Comparison of ENCODE assay signal across 1 cellular context in the genomic region with DNA sequence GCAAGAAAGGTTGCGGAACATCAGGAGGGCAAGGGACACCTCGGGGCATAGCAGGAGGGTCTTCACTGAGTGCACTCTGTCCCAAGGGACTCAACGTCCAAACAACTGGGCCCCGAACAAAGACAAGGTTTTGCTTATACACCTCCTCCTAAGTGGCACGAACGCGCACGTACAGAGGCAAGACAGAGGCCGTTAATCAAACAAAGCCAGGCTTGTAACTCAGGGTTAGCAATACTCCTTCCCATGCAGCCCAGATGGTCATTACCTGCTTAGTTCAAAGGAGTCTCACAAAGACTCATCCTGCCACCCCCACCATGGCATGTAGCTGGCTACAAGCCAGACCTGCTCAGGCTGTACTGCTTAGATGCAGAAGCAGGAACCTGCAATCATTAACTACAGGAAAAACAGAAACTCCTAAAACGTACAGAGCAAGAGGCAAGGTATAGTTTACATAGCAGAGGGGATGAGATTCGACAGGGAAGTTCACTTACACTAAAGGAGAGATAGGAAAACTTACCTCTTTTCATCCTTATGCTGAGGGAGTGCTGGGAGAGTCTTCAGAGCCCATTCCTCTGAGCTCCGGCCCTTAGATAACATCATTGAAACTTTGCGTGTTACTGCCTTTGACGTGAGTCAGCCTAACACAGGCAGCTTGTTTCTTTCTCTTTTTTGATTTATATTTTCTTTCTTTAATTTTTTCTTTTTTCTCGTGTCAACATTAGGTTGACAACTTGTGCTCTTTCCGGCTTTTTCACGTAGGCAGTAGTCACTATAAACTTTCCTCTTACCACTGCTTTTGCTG.
TF ChIP-seq lines count a peak whose summit lies in the region.

No MANE protein-coding gene starts in this region.

TF ChIP-seq in HepG2, 621 proteins besides CTCF, POLR2A, EP300 and RAD21 (continued from another document and continues in another):
- TF ChIP-seq, protein P1, sequence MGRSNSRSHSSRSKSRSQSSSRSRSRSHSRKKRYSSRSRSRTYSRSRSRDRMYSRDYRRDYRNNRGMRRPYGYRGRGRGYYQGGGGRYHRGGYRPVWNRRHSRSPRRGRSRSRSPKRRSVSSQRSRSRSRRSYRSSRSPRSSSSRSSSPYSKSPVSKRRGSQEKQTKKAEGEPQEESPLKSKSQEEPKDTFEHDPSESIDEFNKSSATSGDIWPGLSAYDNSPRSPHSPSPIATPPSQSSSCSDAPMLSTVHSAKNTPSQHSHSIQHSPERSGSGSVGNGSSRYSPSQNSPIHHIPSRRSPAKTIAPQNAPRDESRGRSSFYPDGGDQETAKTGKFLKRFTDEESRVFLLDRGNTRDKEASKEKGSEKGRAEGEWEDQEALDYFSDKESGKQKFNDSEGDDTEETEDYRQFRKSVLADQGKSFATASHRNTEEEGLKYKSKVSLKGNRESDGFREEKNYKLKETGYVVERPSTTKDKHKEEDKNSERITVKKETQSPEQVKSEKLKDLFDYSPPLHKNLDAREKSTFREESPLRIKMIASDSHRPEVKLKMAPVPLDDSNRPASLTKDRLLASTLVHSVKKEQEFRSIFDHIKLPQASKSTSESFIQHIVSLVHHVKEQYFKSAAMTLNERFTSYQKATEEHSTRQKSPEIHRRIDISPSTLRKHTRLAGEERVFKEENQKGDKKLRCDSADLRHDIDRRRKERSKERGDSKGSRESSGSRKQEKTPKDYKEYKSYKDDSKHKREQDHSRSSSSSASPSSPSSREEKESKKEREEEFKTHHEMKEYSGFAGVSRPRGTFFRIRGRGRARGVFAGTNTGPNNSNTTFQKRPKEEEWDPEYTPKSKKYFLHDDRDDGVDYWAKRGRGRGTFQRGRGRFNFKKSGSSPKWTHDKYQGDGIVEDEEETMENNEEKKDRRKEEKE (IDR thresholded peaks at IDR 0.05): no peak
- TF ChIP-seq, protein P2, sequence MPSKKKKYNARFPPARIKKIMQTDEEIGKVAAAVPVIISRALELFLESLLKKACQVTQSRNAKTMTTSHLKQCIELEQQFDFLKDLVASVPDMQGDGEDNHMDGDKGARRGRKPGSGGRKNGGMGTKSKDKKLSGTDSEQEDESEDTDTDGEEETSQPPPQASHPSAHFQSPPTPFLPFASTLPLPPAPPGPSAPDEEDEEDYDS (CRISPR knock-in tag; IDR thresholded peaks at IDR 0.05): peak; percentile 92
- no peak for TF ChIP-seq ZNF570 (CRISPR knock-in tag; IDR thresholded peaks at IDR 0.05; ENCODE audit: borderline replicate concordance)
- no peak for TF ChIP-seq HOXA9 (CRISPR knock-in tag; IDR thresholded peaks at IDR 0.05; ENCODE audit: borderline replicate concordance)
- TF ChIP-seq, protein P3, sequence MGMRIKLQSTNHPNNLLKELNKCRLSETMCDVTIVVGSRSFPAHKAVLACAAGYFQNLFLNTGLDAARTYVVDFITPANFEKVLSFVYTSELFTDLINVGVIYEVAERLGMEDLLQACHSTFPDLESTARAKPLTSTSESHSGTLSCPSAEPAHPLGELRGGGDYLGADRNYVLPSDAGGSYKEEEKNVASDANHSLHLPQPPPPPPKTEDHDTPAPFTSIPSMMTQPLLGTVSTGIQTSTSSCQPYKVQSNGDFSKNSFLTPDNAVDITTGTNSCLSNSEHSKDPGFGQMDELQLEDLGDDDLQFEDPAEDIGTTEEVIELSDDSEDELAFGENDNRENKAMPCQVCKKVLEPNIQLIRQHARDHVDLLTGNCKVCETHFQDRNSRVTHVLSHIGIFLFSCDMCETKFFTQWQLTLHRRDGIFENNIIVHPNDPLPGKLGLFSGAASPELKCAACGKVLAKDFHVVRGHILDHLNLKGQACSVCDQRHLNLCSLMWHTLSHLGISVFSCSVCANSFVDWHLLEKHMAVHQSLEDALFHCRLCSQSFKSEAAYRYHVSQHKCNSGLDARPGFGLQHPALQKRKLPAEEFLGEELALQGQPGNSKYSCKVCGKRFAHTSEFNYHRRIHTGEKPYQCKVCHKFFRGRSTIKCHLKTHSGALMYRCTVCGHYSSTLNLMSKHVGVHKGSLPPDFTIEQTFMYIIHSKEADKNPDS (CRISPR knock-in tag; IDR thresholded peaks at IDR 0.05): no peak
- TF ChIP-seq, protein P4, sequence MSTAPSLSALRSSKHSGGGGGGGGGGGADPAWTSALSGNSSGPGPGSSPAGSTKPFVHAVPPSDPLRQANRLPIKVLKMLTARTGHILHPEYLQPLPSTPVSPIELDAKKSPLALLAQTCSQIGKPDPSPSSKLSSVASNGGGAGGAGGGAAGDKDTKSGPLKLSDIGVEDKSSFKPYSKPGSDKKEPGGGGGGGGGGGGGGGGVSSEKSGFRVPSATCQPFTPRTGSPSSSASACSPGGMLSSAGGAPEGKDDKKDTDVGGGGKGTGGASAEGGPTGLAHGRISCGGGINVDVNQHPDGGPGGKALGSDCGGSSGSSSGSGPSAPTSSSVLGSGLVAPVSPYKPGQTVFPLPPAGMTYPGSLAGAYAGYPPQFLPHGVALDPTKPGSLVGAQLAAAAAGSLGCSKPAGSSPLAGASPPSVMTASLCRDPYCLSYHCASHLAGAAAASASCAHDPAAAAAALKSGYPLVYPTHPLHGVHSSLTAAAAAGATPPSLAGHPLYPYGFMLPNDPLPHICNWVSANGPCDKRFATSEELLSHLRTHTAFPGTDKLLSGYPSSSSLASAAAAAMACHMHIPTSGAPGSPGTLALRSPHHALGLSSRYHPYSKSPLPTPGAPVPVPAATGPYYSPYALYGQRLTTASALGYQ (CRISPR knock-in tag; IDR thresholded peaks at IDR 0.05): no peak; the same call in 1 of the 2 replicates
- peak; percentile 77 for TF ChIP-seq LCORL (IDR thresholded peaks at IDR 0.05)
- peak; percentile 43; the same call in 1 of the 2 replicates for TF ChIP-seq LCORL (CRISPR knock-in tag; IDR thresholded peaks at IDR 0.05)
- 0 out of 2 replicates have a peak, but pooled peaks have one; percentile 33 for TF ChIP-seq CBFB (CRISPR knock-in tag; IDR thresholded peaks at IDR 0.05)
- peak; percentile 96 for TF ChIP-seq TEAD3 (CRISPR knock-in tag; optimal IDR thresholded peaks at IDR 0.05; ENCODE audit: borderline replicate concordance)
- no peak for TF ChIP-seq KDM3A (CRISPR knock-in tag; IDR thresholded peaks at IDR 0.05; ENCODE audit: low read depth)
- TF ChIP-seq DR1 (CRISPR knock-in tag; IDR thresholded peaks at IDR 0.05): no peak
- no peak for TF ChIP-seq ZNF619 (CRISPR knock-in tag; IDR thresholded peaks at IDR 0.05)
- no peak for TF ChIP-seq ZNF7 (CRISPR knock-in tag; IDR thresholded peaks at IDR 0.05)
- no peak for TF ChIP-seq EEA1 (CRISPR knock-in tag; IDR thresholded peaks at IDR 0.05; ENCODE audit: borderline replicate concordance)
- no peak for TF ChIP-seq FOXK1 (CRISPR knock-in tag; IDR thresholded peaks at IDR 0.05; ENCODE audit: borderline replicate concordance, low read depth)
- TF ChIP-seq HOXA7 (CRISPR knock-in tag; IDR thresholded peaks at IDR 0.05): no peak
- no peak for TF ChIP-seq TEAD2 (CRISPR knock-in tag; IDR thresholded peaks at IDR 0.05)
- peak; percentile 19 for TF ChIP-seq ZEB1 (IDR thresholded peaks at IDR 0.05; ENCODE audit: insufficient replicate concordance, low read depth)
- TF ChIP-seq MBD4 (IDR thresholded peaks at IDR 0.05; ENCODE audit: borderline replicate concordance, low read length): no peak
- TF ChIP-seq ZNF224 (CRISPR knock-in tag; IDR thresholded peaks at IDR 0.05): no peak
- TF ChIP-seq SMYD3 (CRISPR knock-in tag; IDR thresholded peaks at IDR 0.05): no peak
- TF ChIP-seq, protein P5, sequence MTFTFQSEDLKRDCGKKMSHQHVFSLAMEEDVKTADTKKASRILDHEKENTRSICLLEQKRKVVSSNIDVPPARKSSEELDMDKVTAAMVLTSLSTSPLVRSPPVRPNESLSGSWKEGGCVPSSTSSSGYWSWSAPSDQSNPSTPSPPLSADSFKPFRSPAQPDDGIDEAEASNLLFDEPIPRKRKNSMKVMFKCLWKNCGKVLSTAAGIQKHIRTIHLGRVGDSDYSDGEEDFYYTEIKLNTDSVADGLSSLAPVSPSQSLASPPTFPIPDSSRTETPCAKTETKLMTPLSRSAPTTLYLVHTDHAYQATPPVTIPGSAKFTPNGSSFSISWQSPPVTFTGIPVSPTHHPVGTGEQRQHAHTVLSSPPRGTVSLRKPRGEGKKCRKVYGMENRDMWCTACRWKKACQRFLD (CRISPR knock-in tag; IDR thresholded peaks at IDR 0.05; ENCODE audit: borderline replicate concordance): no peak
- TF ChIP-seq, protein P6, sequence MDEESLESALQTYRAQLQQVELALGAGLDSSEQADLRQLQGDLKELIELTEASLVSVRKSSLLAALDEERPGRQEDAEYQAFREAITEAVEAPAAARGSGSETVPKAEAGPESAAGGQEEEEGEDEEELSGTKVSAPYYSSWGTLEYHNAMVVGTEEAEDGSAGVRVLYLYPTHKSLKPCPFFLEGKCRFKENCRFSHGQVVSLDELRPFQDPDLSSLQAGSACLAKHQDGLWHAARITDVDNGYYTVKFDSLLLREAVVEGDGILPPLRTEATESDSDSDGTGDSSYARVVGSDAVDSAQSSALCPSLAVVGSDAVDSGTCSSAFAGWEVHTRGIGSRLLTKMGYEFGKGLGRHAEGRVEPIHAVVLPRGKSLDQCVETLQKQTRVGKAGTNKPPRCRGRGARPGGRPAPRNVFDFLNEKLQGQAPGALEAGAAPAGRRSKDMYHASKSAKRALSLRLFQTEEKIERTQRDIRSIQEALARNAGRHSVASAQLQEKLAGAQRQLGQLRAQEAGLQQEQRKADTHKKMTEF (CRISPR knock-in tag; IDR thresholded peaks at IDR 0.05): no peak
- TF ChIP-seq ASH2L (IDR thresholded peaks at IDR 0.05; ENCODE audit: insufficient read length, low read depth, low read length): no peak
- TF ChIP-seq U2AF1 (optimal IDR thresholded peaks at IDR 0.05; ENCODE audit: low read depth, low read length): no peak
- TF ChIP-seq MTA1 (CRISPR knock-in tag; IDR thresholded peaks at IDR 0.05; ENCODE audit: borderline replicate concordance): peak; percentile 33; the same call in 1 of the 2 replicates
- TF ChIP-seq, protein P7, sequence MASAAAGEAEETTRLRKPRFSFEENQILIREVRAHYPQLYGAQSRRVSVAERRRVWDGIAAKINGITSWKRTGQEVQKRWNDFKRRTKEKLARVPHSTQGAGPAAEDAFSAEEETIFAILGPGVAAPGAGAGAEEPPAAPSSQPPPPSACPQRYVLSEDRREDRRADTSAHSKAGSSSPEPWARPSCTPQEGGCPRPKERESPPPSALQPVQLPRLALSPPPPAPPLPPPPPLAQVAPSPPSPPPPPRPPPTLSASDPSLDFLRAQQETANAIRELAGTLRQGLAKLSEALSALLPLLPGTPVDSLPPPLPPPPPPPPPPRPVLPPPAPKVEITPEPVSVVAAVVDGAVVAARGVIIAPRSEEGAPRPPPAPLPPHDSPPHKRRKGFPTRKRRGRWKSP (CRISPR knock-in tag; IDR thresholded peaks at IDR 0.05): peak; percentile 50; the same call in 1 of the 2 replicates
- 0 out of 2 replicates have a peak, but pooled peaks have one; percentile 10 for TF ChIP-seq KLF6 (CRISPR knock-in tag; IDR thresholded peaks at IDR 0.05)
- peak; percentile 64; the same call in 1 of the 2 replicates for TF ChIP-seq GFI1 (CRISPR knock-in tag; IDR thresholded peaks at IDR 0.05; ENCODE audit: borderline replicate concordance)
- TF ChIP-seq TBL1XR1 (IDR thresholded peaks at IDR 0.05; ENCODE audit: borderline replicate concordance, low read length, partially characterized antibody): no peak
- no peak for TF ChIP-seq ZNF256 (CRISPR knock-in tag; conservative IDR thresholded peaks at IDR 0.05)
- no peak for TF ChIP-seq ZNF572 (CRISPR knock-in tag; IDR thresholded peaks at IDR 0.05)
- no peak for TF ChIP-seq ZNF672 (CRISPR knock-in tag; IDR thresholded peaks at IDR 0.05)
- TF ChIP-seq GTF3A (CRISPR knock-in tag; conservative IDR thresholded peaks at IDR 0.05): 0 out of 2 replicates have a peak, but pooled peaks have one; percentile 22
- 0 out of 2 replicates have a peak, but pooled peaks have one; percentile 41 for TF ChIP-seq ZC3H4 (CRISPR knock-in tag; IDR thresholded peaks at IDR 0.05; ENCODE audit: borderline replicate concordance)
- 0 out of 2 replicates have a peak, but pooled peaks have one; percentile 20 for TF ChIP-seq ZBTB38 (CRISPR knock-in tag; IDR thresholded peaks at IDR 0.05)
- TF ChIP-seq, protein P8, sequence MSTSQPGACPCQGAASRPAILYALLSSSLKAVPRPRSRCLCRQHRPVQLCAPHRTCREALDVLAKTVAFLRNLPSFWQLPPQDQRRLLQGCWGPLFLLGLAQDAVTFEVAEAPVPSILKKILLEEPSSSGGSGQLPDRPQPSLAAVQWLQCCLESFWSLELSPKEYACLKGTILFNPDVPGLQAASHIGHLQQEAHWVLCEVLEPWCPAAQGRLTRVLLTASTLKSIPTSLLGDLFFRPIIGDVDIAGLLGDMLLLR (CRISPR knock-in tag; IDR thresholded peaks at IDR 0.05): 0 out of 2 replicates have a peak, but pooled peaks have one; percentile 5
- TF ChIP-seq, protein P9, sequence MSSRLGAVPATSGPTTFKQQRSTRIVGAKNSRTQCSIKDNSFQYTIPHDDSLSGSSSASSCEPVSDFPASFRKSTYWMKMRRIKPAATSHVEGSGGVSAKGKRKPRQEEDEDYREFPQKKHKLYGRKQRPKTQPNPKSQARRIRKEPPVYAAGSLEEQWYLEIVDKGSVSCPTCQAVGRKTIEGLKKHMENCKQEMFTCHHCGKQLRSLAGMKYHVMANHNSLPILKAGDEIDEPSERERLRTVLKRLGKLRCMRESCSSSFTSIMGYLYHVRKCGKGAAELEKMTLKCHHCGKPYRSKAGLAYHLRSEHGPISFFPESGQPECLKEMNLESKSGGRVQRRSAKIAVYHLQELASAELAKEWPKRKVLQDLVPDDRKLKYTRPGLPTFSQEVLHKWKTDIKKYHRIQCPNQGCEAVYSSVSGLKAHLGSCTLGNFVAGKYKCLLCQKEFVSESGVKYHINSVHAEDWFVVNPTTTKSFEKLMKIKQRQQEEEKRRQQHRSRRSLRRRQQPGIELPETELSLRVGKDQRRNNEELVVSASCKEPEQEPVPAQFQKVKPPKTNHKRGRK (CRISPR knock-in tag; IDR thresholded peaks at IDR 0.05): no peak
- TF ChIP-seq ZIK1 (CRISPR knock-in tag; IDR thresholded peaks at IDR 0.05; ENCODE audit: borderline replicate concordance, low read depth): peak; percentile 58; the same call in 1 of the 2 replicates
- TF ChIP-seq ZNF776 (CRISPR knock-in tag; IDR thresholded peaks at IDR 0.05): no peak
- no peak for TF ChIP-seq ZNF33B (CRISPR knock-in tag; IDR thresholded peaks at IDR 0.05)
- TF ChIP-seq SMAD1 (CRISPR knock-in tag; IDR thresholded peaks at IDR 0.05; ENCODE audit: borderline replicate concordance, low read depth): no peak
- TF ChIP-seq, protein P10, sequence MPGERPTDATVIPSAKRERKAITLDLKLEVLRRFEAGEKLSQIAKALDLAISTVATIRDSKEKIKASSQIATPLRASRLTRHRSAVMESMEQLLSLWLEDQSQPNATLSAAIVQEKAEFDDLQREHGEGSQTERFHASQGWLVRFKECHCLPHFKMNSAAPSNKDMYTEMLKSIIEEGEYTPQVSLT (CRISPR knock-in tag; IDR thresholded peaks at IDR 0.05; ENCODE audit: borderline replicate concordance, low read depth): no peak
- TF ChIP-seq ZNF678 (CRISPR knock-in tag; IDR thresholded peaks at IDR 0.05): no peak
- TF ChIP-seq HMG20A (CRISPR knock-in tag; IDR thresholded peaks at IDR 0.05; ENCODE audit: borderline replicate concordance): peak; percentile 73; the same call in 1 of the 2 replicates
- no peak for TF ChIP-seq SUZ12 (IDR thresholded peaks at IDR 0.05; ENCODE audit: low read depth, low read length)
- TF ChIP-seq, protein P11, sequence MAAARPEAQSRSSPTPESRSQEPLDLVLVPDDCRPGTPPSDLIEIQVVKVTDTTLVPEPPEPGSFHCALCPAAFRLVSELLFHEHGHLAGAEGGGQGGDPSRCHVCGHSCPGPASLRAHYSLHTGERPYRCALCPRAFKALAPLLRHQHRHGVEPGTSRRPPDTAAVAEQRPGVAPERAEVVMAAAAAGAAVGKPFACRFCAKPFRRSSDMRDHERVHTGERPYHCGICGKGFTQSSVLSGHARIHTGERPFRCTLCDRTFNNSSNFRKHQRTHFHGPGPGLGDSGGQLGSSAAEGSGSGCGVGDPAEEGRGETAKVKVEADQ (CRISPR knock-in tag; IDR thresholded peaks at IDR 0.05; ENCODE audit: borderline replicate concordance): 0 out of 2 replicates have a peak, but pooled peaks have one; percentile 27
- TF ChIP-seq ZNF552 (CRISPR knock-in tag; IDR thresholded peaks at IDR 0.05; ENCODE audit: borderline replicate concordance): no peak
- no peak for TF ChIP-seq PAX8 (CRISPR knock-in tag; IDR thresholded peaks at IDR 0.05; ENCODE audit: borderline replicate concordance)
